ENCODE assay signal across 1 cellular context in genomic region chr3:142968319-142968718, GRCh38.
TF ChIP-seq lines count a peak whose summit lies in the region.

No MANE protein-coding gene starts in this region.

TF ChIP-seq in K562, 482 proteins besides CTCF, POLR2A, EP300 and RAD21:
- no peak for TF ChIP-seq ZNF280B (CRISPR knock-in tag; IDR thresholded peaks at IDR 0.05)
- TF ChIP-seq NFE2L1 (tag; IDR thresholded peaks at IDR 0.05; ENCODE audit: borderline replicate concordance, low read depth): no peak
- TF ChIP-seq ELF2 (CRISPR knock-in tag; IDR thresholded peaks at IDR 0.05): no peak
- TF ChIP-seq NR4A1 (CRISPR knock-in tag; IDR thresholded peaks at IDR 0.05): no peak
- TF ChIP-seq NR4A1 (tag; IDR thresholded peaks at IDR 0.05): peak; percentile 81; the same call in 1 of the 2 replicates
- TF ChIP-seq HDGF (IDR thresholded peaks at IDR 0.05): 0 out of 2 replicates have a peak, but pooled peaks have one; percentile 43
- no peak for TF ChIP-seq NCOA6 (IDR thresholded peaks at IDR 0.05)
- no peak for TF ChIP-seq CHD7 (IDR thresholded peaks at IDR 0.05; ENCODE audit: low read depth, low read length)
- no peak for TF ChIP-seq ESRRA (IDR thresholded peaks at IDR 0.05; ENCODE audit: borderline replicate concordance, low read depth)
- TF ChIP-seq KDM1A (IDR thresholded peaks at IDR 0.05): no peak
- TF ChIP-seq MTA2 (IDR thresholded peaks at IDR 0.05; ENCODE audit: low read depth): no peak
- TF ChIP-seq CXXC5 (CRISPR knock-in tag; IDR thresholded peaks at IDR 0.05): peak; percentile 23; the same call in 1 of the 2 replicates
- peak in 2 of 3 experiments; percentile 34 to 82 for TF ChIP-seq YY1 (IDR thresholded peaks at IDR 0.05; ENCODE audit: borderline replicate concordance in 1 of 3, control insufficient read depth in 1 of 3, extremely low read depth in 1 of 3, insufficient read depth in 3 of 3, insufficient read length in 1 of 3, insufficient replicate concordance in 2 of 3, low read depth in 1 of 3, low read length in 2 of 3)
- TF ChIP-seq SMAD4 (CRISPR knock-in tag; conservative IDR thresholded peaks at IDR 0.05): 0 out of 2 replicates have a peak, but pooled peaks have one; percentile 17
- TF ChIP-seq MLLT1 (IDR thresholded peaks at IDR 0.05): no peak
- no peak for TF ChIP-seq XRCC3 (IDR thresholded peaks at IDR 0.05)
- TF ChIP-seq PYGO2 (tag; IDR thresholded peaks at IDR 0.05): 0 out of 2 replicates have a peak, but pooled peaks have one; percentile 37
- no peak for TF ChIP-seq RFX1 (IDR thresholded peaks at IDR 0.05)
- no peak for TF ChIP-seq ZNF143 (CRISPR knock-in tag; IDR thresholded peaks at IDR 0.05)
- no peak for TF ChIP-seq MAZ (CRISPR knock-in tag; conservative IDR thresholded peaks at IDR 0.05 in 1 of 2, IDR thresholded peaks at IDR 0.05 in 1 of 2)
- TF ChIP-seq MAFK (IDR thresholded peaks at IDR 0.05; ENCODE audit: low read length): 0 out of 2 replicates have a peak, but pooled peaks have one; percentile 11
- TF ChIP-seq KHSRP (IDR thresholded peaks at IDR 0.05): no peak
- TF ChIP-seq POLR2H (tag; IDR thresholded peaks at IDR 0.05; ENCODE audit: low read depth): no peak
- no peak for TF ChIP-seq ZBED1 (IDR thresholded peaks at IDR 0.05)
- TF ChIP-seq ZNF592 (IDR thresholded peaks at IDR 0.05): peak; percentile 79
- no peak for TF ChIP-seq NRF1 (conservative IDR thresholded peaks at IDR 0.05 in 1 of 2, IDR thresholded peaks at IDR 0.05 in 1 of 2)
